ENCODE assay signal across 14 cellular contexts in the genomic region with DNA sequence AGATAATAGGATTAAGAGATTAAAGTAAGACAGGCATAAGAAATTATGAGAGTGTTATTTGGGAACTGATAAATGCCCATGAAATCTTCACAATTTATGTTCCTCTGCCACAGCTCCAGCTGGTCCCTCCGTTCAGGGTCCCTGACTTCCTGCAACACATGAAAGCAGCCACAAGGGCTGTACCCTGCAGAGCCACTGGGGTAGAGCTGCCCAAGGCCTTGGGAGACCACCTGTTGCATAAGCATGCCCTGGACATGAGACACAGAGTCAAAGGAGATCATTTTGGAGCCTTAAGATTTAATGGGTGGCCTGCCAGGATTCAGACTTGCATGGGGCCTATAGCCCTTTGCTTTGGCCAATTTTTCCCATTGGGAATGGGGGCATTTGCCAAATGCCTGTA. TPM values are rescaled to one million over a fixed set of nuclear protein-coding genes. Genes with fewer than 3 reads are reported as not detected.
"Had no signal": no experiment of that assay in that cellular context is flagged by ENCODE, and none has a peak within 500 bp of the region (broad histone marks: within the 10 kb centered on the region; RNA-seq: fewer than 3 reads in every experiment).

No MANE protein-coding gene starts in this region.

RNA-seq across cellular contexts. Expression of a gene that starts 10.7 kb away (rescaled TPM):
- total RNA-seq: activated B cell treated with CpG ODN at 0.5 μM for 24 hours; activated CD4-positive, alpha-beta memory T cell treated with anti-CD3 and anti-CD28 coated beads for 36 hours; activated CD4-positive, alpha-beta memory T cell treated with anti-CD3 and anti-CD28 coated beads, Interleukin-2, amount 10 ng/mL, durations not matched to agents 7 days and 5 days; activated CD4-positive, alpha-beta T cell treated with anti-CD3 and anti-CD28 coated beads for 36 hours; activated CD4-positive, alpha-beta T cell treated with anti-CD3 and anti-CD28 coated beads, Interleukin-2, amount 10 ng/mL, durations not matched to agents 24 days and 14 days; activated CD4-positive, alpha-beta T cell treated with anti-CD3 and anti-CD28 coated beads, Interleukin-2, amount 10 ng/mL, durations not matched to agents 7 days and 5 days; activated CD8-positive, alpha-beta memory T cell treated with anti-CD3 and anti-CD28 coated beads for 36 hours; activated CD8-positive, alpha-beta memory T cell treated with anti-CD3 and anti-CD28 coated beads, Interleukin-2, amount 10 ng/mL, durations not matched to agents 7 days and 5 days; activated CD8-positive, alpha-beta T cell treated with anti-CD3 and anti-CD28 coated beads for 36 hours; activated CD8-positive, alpha-beta T cell treated with anti-CD3 and anti-CD28 coated beads, Interleukin-2, amount 10 ng/mL, durations not matched to agents 7 days and 5 days; T-helper 1 cell treated with Interleukin-12 subunit alpha and Interleukin-12 subunit beta and Interleukin-4 antibody, amounts not matched to agents 30 ng/mL and 1 ng/mL, for 36 hours; T-helper 17 cell; T-helper 2 cell treated with Interferon-gamma antibody and Interleukin-4, amounts not matched to agents 100 ng/mL and 5 ng/mL, for 36 hours; WTC11 had no signal

RNA-seq across cellular contexts. Expression of a gene that starts 37.9 kb away (rescaled TPM):
- total RNA-seq: activated B cell treated with CpG ODN at 0.5 μM for 24 hours; activated CD4-positive, alpha-beta memory T cell treated with anti-CD3 and anti-CD28 coated beads for 36 hours; activated CD4-positive, alpha-beta memory T cell treated with anti-CD3 and anti-CD28 coated beads, Interleukin-2, amount 10 ng/mL, durations not matched to agents 7 days and 5 days; activated CD4-positive, alpha-beta T cell treated with anti-CD3 and anti-CD28 coated beads for 36 hours; activated CD4-positive, alpha-beta T cell treated with anti-CD3 and anti-CD28 coated beads, Interleukin-2, amount 10 ng/mL, durations not matched to agents 24 days and 14 days; activated CD4-positive, alpha-beta T cell treated with anti-CD3 and anti-CD28 coated beads, Interleukin-2, amount 10 ng/mL, durations not matched to agents 7 days and 5 days; activated CD8-positive, alpha-beta memory T cell treated with anti-CD3 and anti-CD28 coated beads for 36 hours; activated CD8-positive, alpha-beta memory T cell treated with anti-CD3 and anti-CD28 coated beads, Interleukin-2, amount 10 ng/mL, durations not matched to agents 7 days and 5 days; activated CD8-positive, alpha-beta T cell treated with anti-CD3 and anti-CD28 coated beads for 36 hours; activated CD8-positive, alpha-beta T cell treated with anti-CD3 and anti-CD28 coated beads, Interleukin-2, amount 10 ng/mL, durations not matched to agents 7 days and 5 days; T-helper 1 cell treated with Interleukin-12 subunit alpha and Interleukin-12 subunit beta and Interleukin-4 antibody, amounts not matched to agents 30 ng/mL and 1 ng/mL, for 36 hours; T-helper 17 cell; T-helper 2 cell treated with Interferon-gamma antibody and Interleukin-4, amounts not matched to agents 100 ng/mL and 5 ng/mL, for 36 hours; WTC11 had no signal

RNA-seq across cellular contexts. Expression of a gene that starts 56.2 kb away (rescaled TPM):
- total RNA-seq: activated B cell treated with CpG ODN at 0.5 μM for 24 hours; activated CD4-positive, alpha-beta memory T cell treated with anti-CD3 and anti-CD28 coated beads for 36 hours; activated CD4-positive, alpha-beta memory T cell treated with anti-CD3 and anti-CD28 coated beads, Interleukin-2, amount 10 ng/mL, durations not matched to agents 7 days and 5 days; activated CD4-positive, alpha-beta T cell treated with anti-CD3 and anti-CD28 coated beads for 36 hours; activated CD4-positive, alpha-beta T cell treated with anti-CD3 and anti-CD28 coated beads, Interleukin-2, amount 10 ng/mL, durations not matched to agents 24 days and 14 days; activated CD4-positive, alpha-beta T cell treated with anti-CD3 and anti-CD28 coated beads, Interleukin-2, amount 10 ng/mL, durations not matched to agents 7 days and 5 days; activated CD8-positive, alpha-beta memory T cell treated with anti-CD3 and anti-CD28 coated beads for 36 hours; activated CD8-positive, alpha-beta memory T cell treated with anti-CD3 and anti-CD28 coated beads, Interleukin-2, amount 10 ng/mL, durations not matched to agents 7 days and 5 days; activated CD8-positive, alpha-beta T cell treated with anti-CD3 and anti-CD28 coated beads for 36 hours; activated CD8-positive, alpha-beta T cell treated with anti-CD3 and anti-CD28 coated beads, Interleukin-2, amount 10 ng/mL, durations not matched to agents 7 days and 5 days; T-helper 1 cell treated with Interleukin-12 subunit alpha and Interleukin-12 subunit beta and Interleukin-4 antibody, amounts not matched to agents 30 ng/mL and 1 ng/mL, for 36 hours; T-helper 17 cell; T-helper 2 cell treated with Interferon-gamma antibody and Interleukin-4, amounts not matched to agents 100 ng/mL and 5 ng/mL, for 36 hours; WTC11 had no signal

RNA-seq across cellular contexts. Expression of a gene that starts 58.8 kb away (rescaled TPM):
- total RNA-seq: activated B cell treated with CpG ODN at 0.5 μM for 24 hours; activated CD4-positive, alpha-beta memory T cell treated with anti-CD3 and anti-CD28 coated beads for 36 hours; activated CD4-positive, alpha-beta memory T cell treated with anti-CD3 and anti-CD28 coated beads, Interleukin-2, amount 10 ng/mL, durations not matched to agents 7 days and 5 days; activated CD4-positive, alpha-beta T cell treated with anti-CD3 and anti-CD28 coated beads for 36 hours; activated CD4-positive, alpha-beta T cell treated with anti-CD3 and anti-CD28 coated beads, Interleukin-2, amount 10 ng/mL, durations not matched to agents 24 days and 14 days; activated CD4-positive, alpha-beta T cell treated with anti-CD3 and anti-CD28 coated beads, Interleukin-2, amount 10 ng/mL, durations not matched to agents 7 days and 5 days; activated CD8-positive, alpha-beta memory T cell treated with anti-CD3 and anti-CD28 coated beads for 36 hours; activated CD8-positive, alpha-beta memory T cell treated with anti-CD3 and anti-CD28 coated beads, Interleukin-2, amount 10 ng/mL, durations not matched to agents 7 days and 5 days; activated CD8-positive, alpha-beta T cell treated with anti-CD3 and anti-CD28 coated beads for 36 hours; activated CD8-positive, alpha-beta T cell treated with anti-CD3 and anti-CD28 coated beads, Interleukin-2, amount 10 ng/mL, durations not matched to agents 7 days and 5 days; T-helper 1 cell treated with Interleukin-12 subunit alpha and Interleukin-12 subunit beta and Interleukin-4 antibody, amounts not matched to agents 30 ng/mL and 1 ng/mL, for 36 hours; T-helper 17 cell; T-helper 2 cell treated with Interferon-gamma antibody and Interleukin-4, amounts not matched to agents 100 ng/mL and 5 ng/mL, for 36 hours; WTC11 had no signal
